1 cellular context compared by ENCODE assay signal in genomic region chr16:88871730-88872416, GRCh38.
TF ChIP-seq lines count a peak whose summit lies in the region.

No MANE protein-coding gene starts in this region.

TF ChIP-seq in GM12878, 131 proteins besides CTCF, POLR2A, EP300 and RAD21:
- TF ChIP-seq NR2C2 (IDR thresholded peaks at IDR 0.05; ENCODE audit: borderline replicate concordance, control insufficient read depth, insufficient read length, low read depth) (no peak), HDAC6 (IDR thresholded peaks at IDR 0.05; ENCODE audit: unreplicated experiment) (no peak), ZNF687 (IDR thresholded peaks at IDR 0.05) (no peak), CBFB (IDR thresholded peaks at IDR 0.05; ENCODE audit: low read depth) (no peak), ZBTB4 (CRISPR knock-in tag; IDR thresholded peaks at IDR 0.05) (no peak), E2F8 (IDR thresholded peaks at IDR 0.05; ENCODE audit: low read depth, partially characterized antibody) (no peak), STAT1 (conservative IDR thresholded peaks at IDR 0.05) (no peak), RCOR1 (conservative IDR thresholded peaks at IDR 0.05; ENCODE audit: low read depth, low read length) (no peak), NBN (IDR thresholded peaks at IDR 0.05) (no peak), CUX1 (IDR thresholded peaks at IDR 0.05; ENCODE audit: insufficient replicate concordance, low read depth, low read length) (no peak), POLR2AphosphoS2 (IDR thresholded peaks at IDR 0.05; ENCODE audit: low read depth, low read length) (no peak), EGR1 (IDR thresholded peaks at IDR 0.05; ENCODE audit: borderline replicate concordance in 1 of 2, low read depth in 2 of 2, low read length in 2 of 2) (no peak), MYC (IDR thresholded peaks at IDR 0.05; ENCODE audit: insufficient read depth, insufficient read length, insufficient replicate concordance, low read length, severe bottlenecking) (no peak), STAT3 (IDR thresholded peaks at IDR 0.05; ENCODE audit: low read depth, low read length) (no peak), BACH1 (IDR thresholded peaks at IDR 0.05; ENCODE audit: borderline replicate concordance) (no peak), E2F4 (IDR thresholded peaks at IDR 0.05; ENCODE audit: low read depth, low read length) (no peak), MTA3 (IDR thresholded peaks at IDR 0.05; ENCODE audit: borderline replicate concordance, low read length) (no peak), SMARCA5 (IDR thresholded peaks at IDR 0.05) (no peak), DPF2 (IDR thresholded peaks at IDR 0.05) (no peak)
